In genomic region chr2:171069286-171069956, GRCh38 we compare ENCODE assay signal across 18 cellular contexts.
"Had no signal": no experiment of that assay in that cellular context is flagged by ENCODE, and none has a peak within 500 bp of the region (broad histone marks: within the 10 kb centered on the region; RNA-seq: fewer than 3 reads in every experiment).

No MANE protein-coding gene starts in this region.

- DNase-seq: activated CD8-positive, alpha-beta memory T cell treated with anti-CD3 and anti-CD28 coated beads, Interleukin-2, amount 50 U/mL, for 48 hours; activated CD8-positive, alpha-beta T cell treated with anti-CD3 and anti-CD28 coated beads, Interleukin-2, amount 10 ng/mL, durations not matched to agents 7 days and 5 days; activated naive CD8-positive, alpha-beta T cell treated with anti-CD3 and anti-CD28 coated beads, Interleukin-2, amount 10 ng/mL, durations not matched to agents 7 days and 5 days; anterior cingulate cortex; brain microvascular endothelial cell; effector CD8-positive, alpha-beta T cell; immature natural killer cell; nephron progenitor cell; occipital lobe; right cardiac atrium; small intestine; stimulated activated CD4-positive, alpha-beta T cell treated with anti-CD3 and anti-CD28 coated beads, Interleukin-4, amount 100 ng/mL, for 24 hours; stimulated activated naive CD4-positive, alpha-beta T cell; substantia nigra; T-helper 17 cell; WERI-Rb-1 had no signal

- H3K9me3 ChIP-seq: prostate gland, tibial nerve had no signal

- H3K4me1 ChIP-seq: prostate gland had no signal

- H3K27me3 ChIP-seq: brain microvascular endothelial cell, tibial nerve had no signal

- ATAC-seq: activated CD8-positive, alpha-beta T cell treated with anti-CD3 and anti-CD28 coated beads, Interleukin-2, amount 10 ng/mL, durations not matched to agents 7 days and 5 days; right cardiac atrium; T-helper 17 cell had no signal

- H3K36me3 ChIP-seq: prostate gland had no signal

- H3K27ac ChIP-seq: brain microvascular endothelial cell, prostate gland, tibial nerve, WERI-Rb-1 had no signal

- FAIRE-seq: small intestine had no signal

- H3K4me3 ChIP-seq: prostate gland, tibial nerve had no signal
